8 cellular contexts compared by ENCODE assay signal in the genomic region with DNA sequence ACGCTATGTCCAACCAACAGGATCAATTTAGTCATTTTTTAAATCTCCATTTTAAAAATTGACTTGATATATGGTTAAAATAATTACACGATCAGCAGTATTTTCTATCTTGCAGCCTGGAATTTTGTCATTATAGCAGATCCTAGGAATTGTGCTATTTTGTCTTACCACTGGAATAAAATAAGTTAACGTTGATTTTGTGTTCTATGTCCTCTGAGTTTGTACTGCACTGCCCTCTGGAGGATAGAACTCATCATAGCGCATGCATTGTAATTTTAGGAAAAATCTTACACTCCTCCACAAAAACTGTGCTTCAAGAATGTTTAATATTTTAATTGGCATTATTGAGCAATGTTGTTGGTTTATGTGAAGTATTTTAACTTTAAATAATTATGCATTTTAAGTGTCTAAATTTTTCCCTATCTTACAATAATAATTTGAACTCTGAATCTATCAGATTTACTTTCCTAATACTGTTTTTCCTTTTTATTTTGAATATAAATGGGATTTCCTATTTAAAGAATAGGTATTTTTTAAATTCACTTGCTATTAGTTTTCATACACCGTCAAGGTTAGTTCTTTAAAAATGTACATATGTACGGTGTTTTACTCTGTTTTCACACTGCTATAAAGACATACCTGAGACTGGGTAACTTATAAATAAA.
A peak's percentile ranks its signal among the peaks of the same experiment; 100 is the strongest.
DNase-seq lines count a peak whose midpoint lies in the region; ATAC-seq, FAIRE-seq and TF ChIP-seq lines count a peak whose summit lies in the region.

No MANE protein-coding gene starts in this region.

- no peaks in the 10 kb centered on the region for H3K4me1 ChIP-seq in neural progenitor cell

- no peak overlapping the region for H3K4me3 ChIP-seq in neural progenitor cell

- TF ChIP-seq CTCF in D721Med (IDR thresholded peaks at IDR 0.05; ENCODE audit: insufficient read depth, missing control alignments) (peak; percentile 91), neural progenitor cell (IDR thresholded peaks at IDR 0.05) (peak; percentile 80), omental fat pad (IDR thresholded peaks at IDR 0.05) (no peak)

- H2AFZ ChIP-seq in neural progenitor cell (replicated peaks): no peak overlapping the region

- peak; percentile 85 for FAIRE-seq in D721Med (lab: Jason Lieb, UNC)

- H3K4me2 ChIP-seq in neural progenitor cell: no peak overlapping the region

- H3K27me3 Mint-ChIP-seq in neural progenitor cell (ENCODE audit: insufficient read depth, low read depth): no peaks in the 10 kb centered on the region

- no peaks in the 10 kb centered on the region for H3K36me3 Mint-ChIP-seq in neural progenitor cell

- H3K4me1 Mint-ChIP-seq in neural progenitor cell: no peaks in the 10 kb centered on the region

- DNase-seq in D721Med (ENCODE audit: insufficient read length, low spot score) (no peak), NCI-H345 (lab: John Stamatoyannopoulos, UW) (peak; percentile 19), cerebellum (ENCODE audit: low spot score) (peak; percentile 1), neural progenitor cell (ENCODE audit: low spot score) (peak; percentile 40), HuH-7.5 (ENCODE audit: low spot score) (no peak), omental fat pad (ENCODE audit: low spot score) (no peak)

- no peak overlapping the region for H3K27ac ChIP-seq in neural progenitor cell

- H4K20me1 ChIP-seq in neural progenitor cell (ENCODE audit: low read depth): no peaks in the 10 kb centered on the region

- no peaks in the 10 kb centered on the region for H3K9me3 ChIP-seq in neural progenitor cell (ENCODE audit: low read depth)

- no peaks in the 10 kb centered on the region for H3K27me3 ChIP-seq in neural progenitor cell

- no peak overlapping the region for H3K9ac ChIP-seq in neural progenitor cell

- H3K79me2 ChIP-seq in neural progenitor cell (ENCODE audit: low read depth): no peaks in the 10 kb centered on the region

- no peaks in the 10 kb centered on the region for H3F3A ChIP-seq in neural progenitor cell (ENCODE audit: low read depth)

- H3K36me3 ChIP-seq in neural progenitor cell: no peaks in the 10 kb centered on the region

- no peak overlapping the region for H3K4me3 Mint-ChIP-seq in neural progenitor cell

- peak; percentile 68 for ATAC-seq in GM21526 (IDR thresholded peaks at IDR 0.05; ENCODE audit: low FRiP score, unreplicated experiment)
- no peak for ATAC-seq in GM18498 (IDR thresholded peaks at IDR 0.05; ENCODE audit: unreplicated experiment)
- ATAC-seq in omental fat pad (ENCODE audit: low FRiP score): no peak

- H3K9me3 Mint-ChIP-seq in neural progenitor cell: no peaks in the 10 kb centered on the region

- H3K27ac Mint-ChIP-seq in neural progenitor cell: no peak overlapping the region

Comparison
In these comparisons a context has a peak if more than half of its experiments do, and no peak if none do; other contexts are left out.
1. DNase-seq: peak in NCI-H345 (single experiment), cerebellum (single experiment) and neural progenitor cell (single experiment); none in D721Med (single experiment), HuH-7.5 (single experiment) and omental fat pad (single experiment).
2. CTCF ChIP-seq: peak in D721Med (single experiment) and neural progenitor cell (single experiment); none in omental fat pad (0 of 3).